ENCODE assay signal across 25 cellular contexts in genomic region chr12:3091030-3091304, GRCh38. TPM values are rescaled to one million over a fixed set of nuclear protein-coding genes. Genes with fewer than 3 reads are reported as not detected.
A peak's percentile ranks its signal among the peaks of the same experiment; 100 is the strongest.
DNase-seq lines count a peak whose midpoint lies in the region; ATAC-seq, FAIRE-seq and TF ChIP-seq lines count a peak whose summit lies in the region.
"Had no signal": no experiment of that assay in that cellular context is flagged by ENCODE, and none has a peak within 500 bp of the region (broad histone marks: within the 10 kb centered on the region; RNA-seq: fewer than 3 reads in every experiment).

No MANE protein-coding gene starts in this region.

- no peak for ATAC-seq in HepG2
- ATAC-seq in GM21576 (IDR thresholded peaks at IDR 0.05; ENCODE audit: unreplicated experiment), result no peak
- no peak for ATAC-seq in GM19324 (IDR thresholded peaks at IDR 0.05; ENCODE audit: low FRiP score, unreplicated experiment)
- ATAC-seq: GM12878, K562, PC-3 had no signal

- H3K4me2 ChIP-seq in BLaER1 treated with 17β-estradiol and CSF1 and Interleukin-3, amounts not matched to agents 10 nM and 100 nM, result peak overlapping the region in 6 of 11 experiments; percentile 5 to 53 (median 39); a peak in 8 of 22 replicates
- no peak overlapping the region for H3K4me2 ChIP-seq in HepG2 (ENCODE audit: low read depth, low read length)
- peak overlapping the region; percentile 59 for H3K4me2 ChIP-seq in neural progenitor cell
- H3K4me2 ChIP-seq: SK-N-SH had no signal

- H2AFZ ChIP-seq in HepG2 (ENCODE audit: low read length), result no peak overlapping the region
- H2AFZ ChIP-seq in neural progenitor cell (replicated peaks), result no peak overlapping the region

- H3K36me3 ChIP-seq in BLaER1 treated with 17β-estradiol and CSF1 and Interleukin-3, amounts not matched to agents 10 nM and 100 nM, result peaks cover 0 to 2% (median 0%) of the 10 kb centered on the region in 11 experiments; a peak in 2 of 22 replicates
- H3K36me3 ChIP-seq in HepG2 (replicated peaks in 1 of 2; ENCODE audit: control insufficient read depth in 1 of 2, insufficient read depth in 2 of 2, low read length in 2 of 2) (peaks cover 0 to 14% of the 10 kb centered on the region in 2 experiments; a peak in 4 of 5 replicates), neural progenitor cell (no peaks in the 10 kb centered on the region)
- no peaks in the 10 kb centered on the region for H3K36me3 ChIP-seq in effector memory CD4-positive, alpha-beta T cell (ENCODE audit: control insufficient read depth, insufficient read depth, low read length)

- intact Hi-C loops in HepG2 (cut with micrococcal nuclease; ENCODE audit: unreplicated experiment), result no loop called here

- DNase-seq in cerebellum (ENCODE audit: low spot score) (peak; percentile 48), HepG2 (ENCODE audit: low spot score) (no peak), neural progenitor cell (ENCODE audit: low spot score) (no peak), NCI-H2029 (lab: John Stamatoyannopoulos, UW) (no peak)
- DNase-seq in effector memory CD4-positive, alpha-beta T cell, result no peak
- DNase-seq: Caco-2; CD4-positive, alpha-beta memory T cell; GDM1; H7; Kasumi-1; NCI-H1092 treated with DMSO at 0.1 percent for 48 hours; NCI-H1436 treated with DMSO at 0.1 percent for 48 hours; NCI-H187 treated with DMSO at 0.1 percent for 48 hours; NCI-H2107; NCI-H446; NCI-H526; NCI-H82; NK-92 treated with Interleukin-12 subunit alpha and Interleukin-12 subunit beta, amount 100 ng/mL, for 24 hours; PC-3 had no signal

- H3K27me3 ChIP-seq in BLaER1 treated with 17β-estradiol and CSF1 and Interleukin-3, amounts not matched to agents 10 nM and 100 nM, result no peaks in the 10 kb centered on the region
- H3K27me3 ChIP-seq in HepG2 (ENCODE audit: control insufficient read depth in 1 of 2, insufficient read depth in 2 of 2, low read length in 2 of 2) (no peaks in the 10 kb centered on the region), neural progenitor cell (no peaks in the 10 kb centered on the region)
- no peaks in the 10 kb centered on the region for H3K27me3 ChIP-seq in effector memory CD4-positive, alpha-beta T cell (replicated peaks; ENCODE audit: control insufficient read depth, insufficient read depth, low read length, poor library complexity, severe bottlenecking)

- CTCF ChIA-PET in HepG2 (lab: Yijun Ruan, JAX; ENCODE audit: low intra/inter-chr PET ratio, low total read pairs), result no interaction called here

- no peak overlapping the region for H3K27ac Mint-ChIP-seq in neural progenitor cell

- H3K4me3 Mint-ChIP-seq in neural progenitor cell, result no peak overlapping the region
- H3K4me3 Mint-ChIP-seq: CD4-positive, alpha-beta memory T cell had no signal

- TF ChIP-seq EP300 in HepG2 (IDR thresholded peaks at IDR 0.05; ENCODE audit: low read depth in 2 of 2, low read length in 2 of 2), result no peak
- TF ChIP-seq EP300 in HepG2 (CRISPR knock-in tag; IDR thresholded peaks at IDR 0.05; ENCODE audit: borderline replicate concordance), result no peak

- TF ChIP-seq RAD21 in HepG2 (CRISPR knock-in tag; IDR thresholded peaks at IDR 0.05), result no peak

- no peak overlapping the region for H3K9ac ChIP-seq in BLaER1 treated with 17β-estradiol and CSF1 and Interleukin-3, amounts not matched to agents 10 nM and 100 nM
- no peak overlapping the region for H3K9ac ChIP-seq in HepG2 (ENCODE audit: insufficient read depth, low read depth, low read length)
- no peak overlapping the region for H3K9ac ChIP-seq in neural progenitor cell
- H3K9ac ChIP-seq: SK-N-SH had no signal

- H3K79me2 ChIP-seq in HepG2 (ENCODE audit: insufficient read depth, low read length), result peaks cover 27% of the 10 kb centered on the region
- H3K79me2 ChIP-seq in neural progenitor cell (ENCODE audit: low read depth), result no peaks in the 10 kb centered on the region

- TF ChIP-seq CTCF in HepG2 (CRISPR knock-in tag; IDR thresholded peaks at IDR 0.05) (no peak), neural progenitor cell (IDR thresholded peaks at IDR 0.05) (no peak)

- peaks cover 38% of the 10 kb centered on the region for H3K4me1 Mint-ChIP-seq in neural progenitor cell

- no peak for TF ChIP-seq POLR2A in HepG2 (IDR thresholded peaks at IDR 0.05; ENCODE audit: insufficient read depth in 1 of 2, low read depth in 2 of 2, low read length in 2 of 2)

- BruUV-seq in HepG2 (replicated peaks; lab: Mats Ljungman, UMichigan), result no TSS peak

- H4K20me1 ChIP-seq in BLaER1 treated with 17β-estradiol and CSF1 and Interleukin-3, amounts not matched to agents 10 nM and 100 nM, result no peaks in the 10 kb centered on the region; a peak in 1 of 22 replicates
- H4K20me1 ChIP-seq in HepG2 (ENCODE audit: insufficient read depth, low read length) (no peaks in the 10 kb centered on the region), neural progenitor cell (ENCODE audit: low read depth) (peaks cover 19% of the 10 kb centered on the region)

- POLR2A ChIA-PET in HepG2 (lab: Yijun Ruan, JAX), result no interaction called here

- H3F3A ChIP-seq in neural progenitor cell (ENCODE audit: low read depth), result peaks cover 24% of the 10 kb centered on the region

- in situ Hi-C loops in HepG2 (cut with HindIII; ENCODE audit: extremely low pct_ligation_motif_present, low pct_unique_long_range_greater_than_20kb), result no loop called here

- peaks cover 0 to 31% (median 27%) of the 10 kb centered on the region in 10 experiments; a peak in 13 of 20 replicates for H3K4me1 ChIP-seq in BLaER1 treated with 17β-estradiol and CSF1 and Interleukin-3, amounts not matched to agents 10 nM and 100 nM
- H3K4me1 ChIP-seq in HepG2 (ENCODE audit: insufficient read depth, low read length), result peaks cover 61% of the 10 kb centered on the region
- H3K4me1 ChIP-seq in neural progenitor cell, result peaks cover 29% of the 10 kb centered on the region
- H3K4me1 ChIP-seq in effector memory CD4-positive, alpha-beta T cell (ENCODE audit: control insufficient read depth, insufficient read depth, low read length, poor library complexity, severe bottlenecking), result no peaks in the 10 kb centered on the region

- no peaks in the 10 kb centered on the region for H3K27me3 Mint-ChIP-seq in neural progenitor cell (ENCODE audit: insufficient read depth, low read depth)
- H3K27me3 Mint-ChIP-seq: CD4-positive, alpha-beta memory T cell had no signal

- peaks cover 4% of the 10 kb centered on the region for H3K9me3 Mint-ChIP-seq in neural progenitor cell
- H3K9me3 Mint-ChIP-seq: CD4-positive, alpha-beta memory T cell had no signal

- H3K9me3 ChIP-seq in BLaER1 treated with 17β-estradiol and CSF1 and Interleukin-3, amounts not matched to agents 10 nM and 100 nM (replicated peaks in 1 of 11), result peaks cover 3 to 4% (median 4%) of the 10 kb centered on the region in 11 experiments
- H3K9me3 ChIP-seq in HepG2 (ENCODE audit: low read length) (no peaks in the 10 kb centered on the region), neural progenitor cell (ENCODE audit: low read depth) (no peaks in the 10 kb centered on the region)
- no peaks in the 10 kb centered on the region for H3K9me3 ChIP-seq in effector memory CD4-positive, alpha-beta T cell (ENCODE audit: control insufficient read depth, low read length)
- H3K9me3 ChIP-seq: Caco-2, SK-N-SH had no signal

- H3K27ac ChIP-seq in BLaER1 treated with 17β-estradiol and CSF1 and Interleukin-3, amounts not matched to agents 10 nM and 100 nM, result no peak overlapping the region
- peak overlapping the region; percentile 36 for H3K27ac ChIP-seq in HepG2 (ENCODE audit: extremely low read length, insufficient read depth, low read length)
- no peak overlapping the region for H3K27ac ChIP-seq in neural progenitor cell
- H3K27ac ChIP-seq in effector memory CD4-positive, alpha-beta T cell (ENCODE audit: insufficient read depth, low read length, poor library complexity, severe bottlenecking), result no peak overlapping the region

- FAIRE-seq in HepG2 (lab: Jason Lieb, UNC), result no peak
- FAIRE-seq: GM12878, K562 had no signal

- H3K36me3 Mint-ChIP-seq in neural progenitor cell, result peaks cover 6% of the 10 kb centered on the region
- H3K36me3 Mint-ChIP-seq: CD4-positive, alpha-beta memory T cell had no signal

- no peak overlapping the region for H3K4me3 ChIP-seq in BLaER1 treated with 17β-estradiol and CSF1 and Interleukin-3, amounts not matched to agents 10 nM and 100 nM
- H3K4me3 ChIP-seq in HepG2 (replicated peaks in 1 of 3; ENCODE audit: insufficient read depth in 1 of 3, low read depth in 2 of 3, low read length in 3 of 3) (no peak overlapping the region), neural progenitor cell (no peak overlapping the region)
- H3K4me3 ChIP-seq in effector memory CD4-positive, alpha-beta T cell (ENCODE audit: insufficient read depth, low read depth, low read length, poor library complexity, severe bottlenecking), result no peak overlapping the region
- H3K4me3 ChIP-seq: GM12878, K562 had no signal

- 91% methylated on average over 7 of the region's 7 CpGs for WGBS in HepG2 (ENCODE audit: low lambda C conversion rate)

TF ChIP-seq in HepG2, 621 proteins besides CTCF, POLR2A, EP300 and RAD21 (continues in another document):
- TF ChIP-seq ZNF674 (CRISPR knock-in tag; IDR thresholded peaks at IDR 0.05; ENCODE audit: low read depth), result no peak
- no peak for TF ChIP-seq PHF21A (CRISPR knock-in tag; IDR thresholded peaks at IDR 0.05)
- no peak for TF ChIP-seq POLR2G (IDR thresholded peaks at IDR 0.05; ENCODE audit: low read depth, low read length)

RNA-seq across cellular contexts. Expression of gene TSPAN9, which starts 13.8 kb away (rescaled TPM):
- total RNA-seq in cerebellum, result 70.4 TPM
- 11.6 and 18.1 TPM in 2 replicates for total RNA-seq in HepG2 (2016; rRNA removed; fragmentation: Illumina TruSeq; extraction: Trizol)
- total RNA-seq in HepG2 (2016; cell fraction: cytosol; rRNA removed; fragmentation: Illumina TruSeq; extraction: Trizol; ENCODE audit: low read depth), result 2.5 and 3.1 TPM in 2 replicates
- total RNA-seq in HepG2 (2016; cell fraction: insoluble cytoplasmic fraction; rRNA removed; fragmentation: Illumina TruSeq; extraction: Trizol), result 9.6 and 21.5 TPM in 2 replicates
- 4.4 and 4.6 TPM in 2 replicates for total RNA-seq in HepG2 (2016; cell fraction: membrane; rRNA removed; fragmentation: Illumina TruSeq; extraction: Trizol)
- total RNA-seq in HepG2 (2016; cell fraction: nucleus; rRNA removed; fragmentation: Illumina TruSeq; extraction: Trizol), result 16.9 and 19.5 TPM in 2 replicates
- 42.3 and 58.2 TPM in 2 replicates for polyA plus RNA-seq in HepG2 (2011; rRNA removed)
- polyA plus RNA-seq in HepG2 (2011; cell fraction: cytosol; rRNA removed), result 38.6 and 41.6 TPM in 2 replicates
- 55.3 and 55.7 TPM in 2 replicates for polyA plus RNA-seq in HepG2 (2011; cell fraction: nucleus; rRNA removed)
- 27.2 and 58.7 TPM in 2 replicates for polyA plus RNA-seq in HepG2 (2012)
- polyA plus RNA-seq in HepG2 (2016; cell fraction: cytosol; fragmentation: Illumina TruSeq; extraction: Trizol; ENCODE audit: low read depth), result 2.2 and 3.0 TPM in 2 replicates
- 9.6 and 13.8 TPM in 2 replicates for polyA plus RNA-seq in HepG2 (2016; cell fraction: insoluble cytoplasmic fraction; fragmentation: Illumina TruSeq; extraction: Trizol; ENCODE audit: low read depth)
- 4.1 TPM in 2 replicates for polyA plus RNA-seq in HepG2 (2016; cell fraction: membrane; fragmentation: Illumina TruSeq; extraction: Trizol; ENCODE audit: low read depth)
- polyA plus RNA-seq in HepG2 (2016; cell fraction: nucleus; fragmentation: Illumina TruSeq; extraction: Trizol; ENCODE audit: insufficient read depth, low read depth), result 31.0 and 34.1 TPM in 2 replicates
- polyA minus RNA-seq in HepG2 (2011; rRNA and poly(A)+ RNA removed; ENCODE audit: low replicate concordance), result 9.4 and 96.3 TPM in 2 replicates
- 25.1 and 32.3 TPM in 2 replicates for polyA minus RNA-seq in HepG2 (2011; cell fraction: cytosol; rRNA and poly(A)+ RNA removed)
- 27.2 and 29.7 TPM in 2 replicates for polyA minus RNA-seq in HepG2 (2011; cell fraction: nucleus; rRNA and poly(A)+ RNA removed)
- total RNA-seq in neural progenitor cell (ENCODE audit: low replicate concordance), result 7.8 and 26.2 TPM in 2 replicates
- polyA plus RNA-seq: CD4-positive, alpha-beta memory T cell had no signal
